9 cellular contexts compared by ENCODE assay signal in the genomic region with DNA sequence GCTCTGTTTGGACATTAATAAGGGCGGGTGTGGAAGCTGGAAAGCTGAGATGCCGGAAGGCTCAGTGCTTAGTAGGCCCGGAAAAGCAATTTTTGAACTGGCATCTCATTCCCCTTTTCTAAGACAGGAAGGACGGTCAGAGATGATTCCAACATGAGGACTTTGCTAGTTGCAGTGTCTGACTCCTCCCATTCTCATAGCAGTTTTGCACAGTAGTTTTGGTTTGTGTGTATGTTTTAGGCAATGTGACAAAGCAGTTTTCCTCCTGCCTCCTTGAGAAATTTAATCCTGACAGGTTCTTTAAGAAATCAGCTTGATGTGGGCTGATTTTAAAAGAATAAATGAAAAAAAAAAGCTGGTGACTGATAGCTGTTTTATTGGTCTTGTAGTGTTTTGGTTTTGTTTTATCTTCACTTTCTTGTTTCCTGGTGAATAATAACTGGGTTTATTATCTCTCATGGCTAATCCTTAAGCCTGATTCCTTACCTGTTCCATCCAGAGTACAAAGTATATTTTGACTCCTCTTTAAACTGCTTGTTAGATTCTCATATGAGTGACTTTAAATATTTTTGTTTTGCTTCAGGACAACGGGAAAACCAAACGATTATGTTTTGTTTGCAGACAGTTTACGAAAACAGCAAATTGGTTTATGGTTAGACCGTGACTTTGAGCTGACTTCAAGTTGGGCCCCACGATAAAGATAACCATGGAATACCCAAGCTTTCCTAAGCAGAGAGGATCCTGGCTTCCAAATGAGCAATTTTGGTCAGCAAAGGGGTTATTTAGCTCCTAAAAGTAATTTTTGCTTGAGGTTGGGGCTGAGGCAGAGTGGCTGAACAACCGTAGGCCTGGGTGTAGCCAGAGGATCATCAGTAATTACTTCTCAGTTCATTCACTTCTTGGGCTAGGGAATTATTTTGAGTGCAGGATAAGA.
A peak's percentile ranks its signal among the peaks of the same experiment; 100 is the strongest.
DNase-seq lines count a peak whose midpoint lies in the region; ATAC-seq and TF ChIP-seq lines count a peak whose summit lies in the region.
"Had no signal": no experiment of that assay in that cellular context is flagged by ENCODE, and none has a peak within 500 bp of the region (broad histone marks: within the 10 kb centered on the region; RNA-seq: fewer than 3 reads in every experiment).

No MANE protein-coding gene starts in this region.

- H3K4me3 ChIP-seq in LNCaP clone FGC (ENCODE audit: low read depth, low read length) (peak overlapping the region; percentile 12; the same call in 1 of the 2 replicates), mucosa of stomach (ENCODE audit: low read length) (no peak overlapping the region)
- H3K4me3 ChIP-seq: SK-N-MC had no signal

- no peak for ATAC-seq in HG03571 (IDR thresholded peaks at IDR 0.05; ENCODE audit: unreplicated experiment)
- no peak for ATAC-seq in GM21515 (IDR thresholded peaks at IDR 0.05; ENCODE audit: unreplicated experiment)
- no peak for ATAC-seq in HG03025 (IDR thresholded peaks at IDR 0.05; ENCODE audit: low FRiP score, unreplicated experiment)
- ATAC-seq in GM19452 (IDR thresholded peaks at IDR 0.05; ENCODE audit: unreplicated experiment), result no peak

- DNase-seq in CD1c-positive myeloid dendritic cell (ENCODE audit: extremely low spot score) (peak; percentile 65), LNCaP clone FGC (ENCODE audit: low read depth) (no peak), amniotic epithelial cell (ENCODE audit: low read depth) (peak; percentile 59)

- no peaks in the 10 kb centered on the region for H3K36me3 ChIP-seq in mucosa of stomach (ENCODE audit: control insufficient read depth, insufficient read depth, low read length)

- H3K27me3 ChIP-seq in mucosa of stomach (ENCODE audit: control insufficient read depth, insufficient read depth, low read length), result no peaks in the 10 kb centered on the region

- TF ChIP-seq CTCF in LNCaP clone FGC (IDR thresholded peaks at IDR 0.05; ENCODE audit: control insufficient read depth, extremely low read depth, insufficient read depth), result no peak

- no peaks in the 10 kb centered on the region for H3K9me3 ChIP-seq in mucosa of stomach (ENCODE audit: control insufficient read depth, low read length)

- peaks cover 65% of the 10 kb centered on the region for H3K4me1 ChIP-seq in mucosa of stomach (ENCODE audit: control insufficient read depth, insufficient read depth, low read length)

- peak overlapping the region; percentile 50 for H3K9ac ChIP-seq in mucosa of stomach (ENCODE audit: low read length)
